Comparison of ENCODE assay signal across 1 cellular context in genomic region chr11:34346551-34346950, GRCh38.
TF ChIP-seq lines count a peak whose summit lies in the region.

No MANE protein-coding gene starts in this region.

TF ChIP-seq in IMR-90, 13 proteins besides CTCF, POLR2A, EP300 and RAD21:
- TF ChIP-seq ELK1 (IDR thresholded peaks at IDR 0.05; ENCODE audit: borderline replicate concordance, low read depth, low read length) (no peak), MAZ (IDR thresholded peaks at IDR 0.05; ENCODE audit: borderline replicate concordance, low read depth, low read length) (no peak), CHD1 (IDR thresholded peaks at IDR 0.05; ENCODE audit: low read depth, low read length) (no peak), BHLHE40 (IDR thresholded peaks at IDR 0.05; ENCODE audit: low read depth, low read length) (no peak), FOS (IDR thresholded peaks at IDR 0.05; ENCODE audit: low read depth, low read length) (no peak), NFE2L2 (IDR thresholded peaks at IDR 0.05; ENCODE audit: low read depth, low read length) (no peak), SMC3 (IDR thresholded peaks at IDR 0.05; ENCODE audit: low read depth, low read length) (no peak), USF2 (IDR thresholded peaks at IDR 0.05; ENCODE audit: low read depth, low read length) (no peak), RFX5 (IDR thresholded peaks at IDR 0.05; ENCODE audit: low read depth, low read length) (no peak), CEBPB (IDR thresholded peaks at IDR 0.05; ENCODE audit: low read depth, low read length) (no peak), RCOR1 (IDR thresholded peaks at IDR 0.05; ENCODE audit: insufficient replicate concordance, low read length) (no peak), MXI1 (IDR thresholded peaks at IDR 0.05; ENCODE audit: borderline replicate concordance, low read depth, low read length) (no peak), MAFK (IDR thresholded peaks at IDR 0.05; ENCODE audit: low read depth, low read length) (no peak)
